ENCODE assay signal across 23 cellular contexts in the genomic region with DNA sequence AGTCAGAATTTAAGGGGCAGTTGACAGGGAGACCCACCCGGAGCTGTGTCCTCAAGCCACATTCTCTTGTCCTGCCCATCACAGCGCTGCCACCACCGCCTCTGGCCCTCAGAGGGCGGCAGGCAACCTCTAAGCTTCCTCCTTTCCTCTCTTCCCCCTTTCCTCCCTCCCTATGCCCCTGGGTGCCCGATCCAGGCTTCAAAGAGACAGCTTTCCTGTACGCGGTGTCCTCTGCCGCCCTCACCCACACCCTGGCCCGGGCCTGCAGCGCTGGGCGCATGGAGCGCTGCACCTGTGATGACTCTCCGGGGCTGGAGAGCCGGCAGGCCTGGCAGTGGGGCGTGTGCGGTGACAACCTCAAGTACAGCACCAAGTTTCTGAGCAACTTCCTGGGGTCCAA. TPM values are rescaled to one million over a fixed set of nuclear protein-coding genes. Genes with fewer than 3 reads are reported as not detected.
"Had no signal": no experiment of that assay in that cellular context is flagged by ENCODE, and none has a peak within 500 bp of the region (broad histone marks: within the 10 kb centered on the region; RNA-seq: fewer than 3 reads in every experiment).

No MANE protein-coding gene starts in this region.

- H3K27me3 Mint-ChIP-seq: activated CD4-positive, alpha-beta T cell treated with anti-CD3 and anti-CD28 coated beads, Interleukin-2, amount 10 ng/mL, durations not matched to agents 7 days and 5 days; activated T-cell treated with anti-CD3 and anti-CD28 coated beads, Interleukin-2, amount 50 U/mL, for 24 hours had no signal

- H3K4me1 ChIP-seq: thyroid gland had no signal

- ATAC-seq: activated CD4-positive, CD25-positive, alpha-beta regulatory T cell treated with anti-CD3 and anti-CD28 coated beads, Interleukin-2, amount 50 U/mL, for 24 hours; activated CD8-positive, alpha-beta T cell treated with anti-CD3 and anti-CD28 coated beads, Interleukin-2, amount 10 ng/mL, durations not matched to agents 7 days and 5 days; left lobe of liver had no signal

- H3K36me3 Mint-ChIP-seq: brain, mesothelial cell of epicardium had no signal

- H3K27me3 ChIP-seq: thyroid gland had no signal

- H3K36me3 ChIP-seq: thyroid gland had no signal

- H3K4me1 Mint-ChIP-seq: activated CD4-positive, alpha-beta T cell treated with anti-CD3 and anti-CD28 coated beads, Interleukin-2, amount 10 ng/mL, durations not matched to agents 7 days and 5 days; brain; mesothelial cell of epicardium had no signal

- H3K4me3 ChIP-seq: thyroid gland had no signal

- H3K27ac Mint-ChIP-seq: activated CD4-positive, alpha-beta T cell treated with anti-CD3 and anti-CD28 coated beads, Interleukin-2, amount 10 ng/mL, durations not matched to agents 7 days and 5 days; activated CD8-positive, alpha-beta T cell treated with anti-CD3 and anti-CD28 coated beads, Interleukin-2, amount 10 ng/mL, durations not matched to agents 7 days and 5 days; activated naive CD4-positive, alpha-beta T cell treated with anti-CD3 and anti-CD28 coated beads for 36 hours; activated T-cell treated with anti-CD3 and anti-CD28 coated beads, Interleukin-2, amount 50 U/mL, for 24 hours; activated T-helper 2 cell treated with anti-CD3 and anti-CD28 coated beads, Interferon-gamma antibody, Interleukin-2, Interleukin-4, amounts not matched to agents 10 μg/mL and 5 μg/mL and 100 μg/mL, durations not matched to agents 14 hours and 24 hours and 36 hours; brain; mesothelial cell of epicardium; nephron had no signal

- H3K9me3 ChIP-seq: thyroid gland had no signal

- H3K4me3 Mint-ChIP-seq: activated CD4-positive, alpha-beta T cell treated with anti-CD3 and anti-CD28 coated beads, Interleukin-2, amount 10 ng/mL, durations not matched to agents 7 days and 5 days; activated CD8-positive, alpha-beta T cell treated with anti-CD3 and anti-CD28 coated beads, Interleukin-2, amount 10 ng/mL, durations not matched to agents 7 days and 5 days; activated naive CD4-positive, alpha-beta T cell treated with anti-CD3 and anti-CD28 coated beads for 36 hours; activated T-cell treated with anti-CD3 and anti-CD28 coated beads, Interleukin-2, amount 50 U/mL, for 24 hours; brain; mesothelial cell of epicardium; nephron had no signal

- DNase-seq: activated CD4-positive, alpha-beta T cell treated with anti-CD3 and anti-CD28 coated beads, Interleukin-2, amount 10 ng/mL, durations not matched to agents 7 days and 5 days; activated CD8-positive, alpha-beta T cell treated with anti-CD3 and anti-CD28 coated beads, Interleukin-2, amount 10 ng/mL, durations not matched to agents 7 days and 5 days; activated naive CD4-positive, alpha-beta T cell treated with anti-CD3 and anti-CD28 coated beads for 36 hours; activated T-cell treated with anti-CD3 and anti-CD28 coated beads, Interleukin-2, amount 50 U/mL, for 24 hours; caudate nucleus; erythroblast; hypothalamus; occipital lobe; retina; stimulated activated CD4-positive, alpha-beta T cell treated with anti-CD3 and anti-CD28 coated beads, Interleukin-12 subunit alpha, Interleukin-12 subunit beta, amount 100 ng/mL, for 4 hours; stimulated activated CD4-positive, alpha-beta T cell treated with anti-CD3 and anti-CD28 coated beads, Interleukin-1b, Interleukin-23, amount 100 ng/mL, for 48 hours; stimulated activated CD8-positive, alpha-beta memory T cell treated with anti-CD3 and anti-CD28 coated beads, Interleukin-4, amount 100 ng/mL, for 48 hours; stimulated activated naive CD4-positive, alpha-beta T cell treated with Interleukin-2 at 50 U/mL for 16 hours; thyroid gland had no signal

- H3K27ac ChIP-seq: thyroid gland had no signal

- H3K9me3 Mint-ChIP-seq: activated CD4-positive, alpha-beta T cell treated with anti-CD3 and anti-CD28 coated beads, Interleukin-2, amount 10 ng/mL, durations not matched to agents 7 days and 5 days; activated naive CD4-positive, alpha-beta T cell treated with anti-CD3 and anti-CD28 coated beads for 36 hours; activated T-cell treated with anti-CD3 and anti-CD28 coated beads, Interleukin-2, amount 50 U/mL, for 24 hours; activated T-helper 2 cell treated with anti-CD3 and anti-CD28 coated beads, Interferon-gamma antibody, Interleukin-2, Interleukin-4, amounts not matched to agents 10 μg/mL and 5 μg/mL and 100 μg/mL, durations not matched to agents 14 hours and 24 hours and 36 hours; brain; mesothelial cell of epicardium; nephron had no signal

RNA-seq across cellular contexts. Expression of a gene that starts 23.5 kb away (rescaled TPM):
- total RNA-seq: activated CD4-positive, alpha-beta T cell treated with anti-CD3 and anti-CD28 coated beads, Interleukin-2, amount 10 ng/mL, durations not matched to agents 7 days and 5 days; activated CD8-positive, alpha-beta T cell treated with anti-CD3 and anti-CD28 coated beads, Interleukin-2, amount 10 ng/mL, durations not matched to agents 7 days and 5 days; activated naive CD4-positive, alpha-beta T cell treated with anti-CD3 and anti-CD28 coated beads for 36 hours; activated T-helper 2 cell treated with anti-CD3 and anti-CD28 coated beads, Interferon-gamma antibody, Interleukin-2, Interleukin-4, amounts not matched to agents 10 μg/mL and 5 μg/mL and 100 μg/mL, durations not matched to agents 14 hours and 24 hours and 36 hours; frontal cortex; left lobe of liver; lung microvascular endothelial cell; occipital lobe; urinary bladder had no signal

RNA-seq across cellular contexts. Expression of a gene that starts 56.4 kb away (rescaled TPM):
- total RNA-seq: activated CD4-positive, alpha-beta T cell treated with anti-CD3 and anti-CD28 coated beads, Interleukin-2, amount 10 ng/mL, durations not matched to agents 7 days and 5 days; activated CD8-positive, alpha-beta T cell treated with anti-CD3 and anti-CD28 coated beads, Interleukin-2, amount 10 ng/mL, durations not matched to agents 7 days and 5 days; activated naive CD4-positive, alpha-beta T cell treated with anti-CD3 and anti-CD28 coated beads for 36 hours had no signal
